ENCODE assay signal across 8 cellular contexts in genomic region chr16:88662222-88662842, GRCh38. TPM values are rescaled to one million over a fixed set of nuclear protein-coding genes. Genes with fewer than 3 reads are reported as not detected.
A peak's percentile ranks its signal among the peaks of the same experiment; 100 is the strongest.
DNase-seq lines count a peak whose midpoint lies in the region; FAIRE-seq and TF ChIP-seq lines count a peak whose summit lies in the region.

No MANE protein-coding gene starts in this region.

- peak overlapping the region; percentile 93 for H3K27ac Mint-ChIP-seq in activated T-cell treated with anti-CD3 and anti-CD28 coated beads, Interleukin-2, amount 50 U/mL, for 24 hours
- peak overlapping the region; percentile 55 for H3K27ac Mint-ChIP-seq in progenitor cell of endocrine pancreas

- H3K4me3 Mint-ChIP-seq in activated T-cell treated with anti-CD3 and anti-CD28 coated beads, Interleukin-2, amount 50 U/mL, for 24 hours, result peak overlapping the region; percentile 93
- peak overlapping the region; percentile 89 for H3K4me3 Mint-ChIP-seq in progenitor cell of endocrine pancreas (ENCODE audit: low read depth)

- peak; percentile 53 for DNase-seq in activated T-cell treated with anti-CD3 and anti-CD28 coated beads, Interleukin-2, amount 50 U/mL, for 24 hours
- no peak for DNase-seq in activated T-cell treated with anti-CD3 and anti-CD28 coated beads for 4 hours
- DNase-seq in RWPE1 (ENCODE audit: low spot score), result no peak
- DNase-seq in epithelial cell of proximal tubule (ENCODE audit: low read depth), result no peak
- peak; percentile 16 for DNase-seq in progenitor cell of endocrine pancreas (ENCODE audit: low spot score, unreplicated experiment)
- DNase-seq in RCC 7860 (ENCODE audit: low spot score), result no peak
- no peak for DNase-seq in DMS79 (lab: John Stamatoyannopoulos, UW)
- DNase-seq in stimulated activated CD8-positive, alpha-beta memory T cell treated with anti-CD3 and anti-CD28 coated beads, Interleukin-4, amount 100 ng/mL, for 48 hours, result no peak

- peaks cover 21% of the 10 kb centered on the region for H3K4me1 Mint-ChIP-seq in activated T-cell treated with anti-CD3 and anti-CD28 coated beads, Interleukin-2, amount 50 U/mL, for 24 hours (ENCODE audit: low read depth)
- peaks cover 6% of the 10 kb centered on the region for H3K4me1 Mint-ChIP-seq in progenitor cell of endocrine pancreas (ENCODE audit: low read depth)

- FAIRE-seq in RCC 7860 (lab: Jason Lieb, UNC), result no peak

- peaks cover 21% of the 10 kb centered on the region for H3K36me3 Mint-ChIP-seq in activated T-cell treated with anti-CD3 and anti-CD28 coated beads, Interleukin-2, amount 50 U/mL, for 24 hours (ENCODE audit: low read depth)
- peaks cover 4% of the 10 kb centered on the region for H3K36me3 Mint-ChIP-seq in progenitor cell of endocrine pancreas (ENCODE audit: insufficient read depth)

- CTCF ChIA-PET in RWPE1 (lab: Yijun Ruan, JAX), result interaction anchor here (0.6 kb wide), 1 partner anchor 102 kb away, joined by 3 read pairs; no protein-coding TSS in a partner anchor

- H3K27ac ChIP-seq in RWPE1, result peak overlapping the region; percentile 82

- no peaks in the 10 kb centered on the region for H3K27me3 Mint-ChIP-seq in activated T-cell treated with anti-CD3 and anti-CD28 coated beads, Interleukin-2, amount 50 U/mL, for 24 hours
- H3K27me3 Mint-ChIP-seq in progenitor cell of endocrine pancreas, result no peaks in the 10 kb centered on the region

- no peaks in the 10 kb centered on the region for H3K9me3 Mint-ChIP-seq in activated T-cell treated with anti-CD3 and anti-CD28 coated beads, Interleukin-2, amount 50 U/mL, for 24 hours
- no peaks in the 10 kb centered on the region for H3K9me3 Mint-ChIP-seq in progenitor cell of endocrine pancreas (ENCODE audit: low read depth)

- TF ChIP-seq CTCF in RWPE1 (conservative IDR thresholded peaks at IDR 0.05; ENCODE audit: low read depth) (no peak), epithelial cell of proximal tubule (conservative IDR thresholded peaks at IDR 0.05; ENCODE audit: low read depth, low read length) (no peak), progenitor cell of endocrine pancreas (IDR thresholded peaks at IDR 0.05; ENCODE audit: unreplicated experiment) (no peak)

- peak overlapping the region; percentile 98 for H3K4me3 ChIP-seq in epithelial cell of proximal tubule (ENCODE audit: low read depth, low read length)

- POLR2A ChIA-PET in RWPE1 (lab: Yijun Ruan, JAX; ENCODE audit: low non-redundant PET), result interaction anchor here (0.7 kb wide), 1 partner anchor 11 kb away, joined by 3 read pairs; no protein-coding TSS in a partner anchor

RNA-seq across cellular contexts. Expression of gene MVD, which starts 0.6 kb away (rescaled TPM):
- total RNA-seq in epithelial cell of proximal tubule, result 76.2 and 167 TPM in 2 replicates
- 78.1 and 78.5 TPM in 2 replicates for total RNA-seq in progenitor cell of endocrine pancreas

RNA-seq across cellular contexts. Expression of gene CYBA, which starts 11.5 kb away (rescaled TPM):
- total RNA-seq in epithelial cell of proximal tubule (877 and 896 TPM in 2 replicates), progenitor cell of endocrine pancreas (111 and 112 TPM in 2 replicates)

RNA-seq across cellular contexts. Expression of gene IL17C, which starts 24.0 kb away (rescaled TPM):
- total RNA-seq in epithelial cell of proximal tubule, result 0.17 TPM in 1 of 2 replicates, not detected in the other
- total RNA-seq in progenitor cell of endocrine pancreas, result 0.29 TPM in 2 replicates

RNA-seq across cellular contexts. Expression of gene SNAI3, which starts 24.0 kb away (rescaled TPM):
- 0.23 and 0.58 TPM in 2 replicates for total RNA-seq in epithelial cell of proximal tubule
- total RNA-seq in progenitor cell of endocrine pancreas, result 1.2 and 1.9 TPM in 2 replicates

RNA-seq across cellular contexts. Expression of gene RNF166, which starts 43.9 kb away (rescaled TPM):
- 29.7 and 32.8 TPM in 2 replicates for total RNA-seq in epithelial cell of proximal tubule
- 19.4 and 21.5 TPM in 2 replicates for total RNA-seq in progenitor cell of endocrine pancreas

Comparison
In these comparisons a context has a peak if more than half of its experiments do, and no peak if none do; other contexts are left out.
1. DNase-seq: peak in activated T-cell treated with anti-CD3 and anti-CD28 coated beads, Interleukin-2, amount 50 U/mL, for 24 hours (single experiment) and progenitor cell of endocrine pancreas (single experiment); none in activated T-cell treated with anti-CD3 and anti-CD28 coated beads for 4 hours (single experiment), RWPE1 (single experiment), epithelial cell of proximal tubule (single experiment), RCC 7860 (single experiment), DMS79 (single experiment) and stimulated activated CD8-positive, alpha-beta memory T cell treated with anti-CD3 and anti-CD28 coated beads, Interleukin-4, amount 100 ng/mL, for 48 hours (single experiment).